ENCODE assay signal across 1 cellular context in the genomic region with DNA sequence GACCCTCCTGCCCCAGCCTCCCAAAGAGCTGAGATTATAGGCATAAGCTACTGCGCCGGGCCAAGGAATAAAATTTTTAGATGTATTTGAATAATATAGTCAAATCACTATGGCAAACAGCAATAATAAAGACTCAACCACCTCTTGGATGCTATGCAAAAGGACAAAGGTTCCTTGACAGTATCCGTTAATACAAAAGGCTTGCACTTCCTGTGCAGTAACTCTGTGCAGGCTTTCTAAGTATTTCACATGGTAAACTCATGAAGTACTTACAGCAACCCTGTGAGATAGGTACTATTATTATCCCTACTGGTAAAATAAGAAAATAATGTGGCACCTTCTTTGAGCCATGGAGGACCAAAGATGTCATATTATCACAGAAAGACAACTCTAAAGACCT.
TF ChIP-seq lines count a peak whose summit lies in the region.

No MANE protein-coding gene starts in this region.

TF ChIP-seq in endothelial cell of umbilical vein, 7 proteins besides CTCF, POLR2A, EP300 and RAD21 (continued from another document):
- TF ChIP-seq, protein P1, sequence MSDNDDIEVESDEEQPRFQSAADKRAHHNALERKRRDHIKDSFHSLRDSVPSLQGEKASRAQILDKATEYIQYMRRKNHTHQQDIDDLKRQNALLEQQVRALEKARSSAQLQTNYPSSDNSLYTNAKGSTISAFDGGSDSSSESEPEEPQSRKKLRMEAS (IDR thresholded peaks at IDR 0.05; ENCODE audit: insufficient read depth, insufficient read length) = no peak
